In genomic region chr5:59054963-59055528, GRCh38 we compare ENCODE assay signal across 28 cellular contexts.
"Had no signal": no experiment of that assay in that cellular context is flagged by ENCODE, and none has a peak within 500 bp of the region (broad histone marks: within the 10 kb centered on the region; RNA-seq: fewer than 3 reads in every experiment).

No MANE protein-coding gene starts in this region.

- H3K36me3 Mint-ChIP-seq: naive thymus-derived CD8-positive, alpha-beta T cell; natural killer cell treated with Interleukin-12 subunit alpha and Interleukin-12 subunit beta and Interleukin-15 and Interleukin-18, amount 100 ng/mL, for 72 hours; stimulated activated memory B cell treated with anti-CD40 and anti-IgM and Interleukin-4, amounts not matched to agents 10 μg/mL and 1 μg/mL and 100 μg/mL, for 72 hours had no signal

- H3K27me3 Mint-ChIP-seq: stimulated activated memory B cell treated with anti-CD40 and anti-IgM and Interleukin-4, amounts not matched to agents 10 μg/mL and 1 μg/mL and 100 μg/mL, for 72 hours had no signal

- ATAC-seq: naive thymus-derived CD8-positive, alpha-beta T cell; natural killer cell treated with Interleukin-12 subunit alpha and Interleukin-12 subunit beta and Interleukin-15 and Interleukin-18, amount 100 ng/mL, for 72 hours; pancreas; right cardiac atrium; right lobe of liver; stimulated activated memory B cell treated with anti-CD40 and anti-IgM and Interleukin-4, amounts not matched to agents 10 μg/mL and 1 μg/mL and 100 μg/mL, for 72 hours; stimulated activated naive CD8-positive, alpha-beta T cell treated with anti-CD3 and anti-CD28 coated beads, Interleukin-15, amount 100 ng/mL, for 72 hours; stimulated activated naive CD8-positive, alpha-beta T cell treated with anti-CD3 and anti-CD28 coated beads, Interleukin-15, Interleukin-2, amounts not matched to agents 100 U/mL and 50 U/mL, for 24 hours had no signal

- DNase-seq: naive thymus-derived CD8-positive, alpha-beta T cell; nephron progenitor cell; nucleus accumbens; pancreas; right cardiac atrium; right lobe of liver; sigmoid colon; small intestine; stimulated activated CD4-positive, alpha-beta T cell treated with anti-CD3 and anti-CD28 coated beads, Interleukin-1b, Interleukin-23, amount 100 ng/mL, for 48 hours; stimulated activated CD4-positive, alpha-beta T cell treated with anti-CD3 and anti-CD28 coated beads, Interleukin-4, amount 100 ng/mL, for 1 hour; stimulated activated CD4-positive, alpha-beta T cell treated with anti-CD3 and anti-CD28 coated beads, Interleukin-4, amount 100 ng/mL, for 4 hours; stimulated activated CD8-positive, alpha-beta memory T cell treated with anti-CD3 and anti-CD28 coated beads, Interleukin-4, amount 100 ng/mL, for 48 hours; stimulated activated naive CD4-positive, alpha-beta T cell; stimulated activated naive CD8-positive, alpha-beta T cell treated with anti-CD3 and anti-CD28 coated beads, Interleukin-15, amount 100 ng/mL, for 72 hours; stimulated activated naive CD8-positive, alpha-beta T cell treated with anti-CD3 and anti-CD28 coated beads, Interleukin-15, Interleukin-2, amounts not matched to agents 100 U/mL and 50 U/mL, for 24 hours; substantia nigra; testis; tibial artery; transverse colon; upper lobe of left lung had no signal

- H3K4me1 ChIP-seq: pancreas, prostate gland, right lobe of liver, sigmoid colon, testis, tibial artery, transverse colon, upper lobe of left lung, vagina had no signal

- H3K4me1 Mint-ChIP-seq: neural crest cell; stimulated activated memory B cell treated with anti-CD40 and anti-IgM and Interleukin-4, amounts not matched to agents 10 μg/mL and 1 μg/mL and 100 μg/mL, for 72 hours; stimulated activated naive CD8-positive, alpha-beta T cell treated with anti-CD3 and anti-CD28 coated beads, Interleukin-15, amount 100 ng/mL, for 72 hours had no signal

- H3K4me3 ChIP-seq: pancreas, prostate gland, right lobe of liver, sigmoid colon, suprapubic skin, testis, tibial artery, transverse colon, upper lobe of left lung, vagina had no signal

- H3K27ac Mint-ChIP-seq: naive thymus-derived CD8-positive, alpha-beta T cell; nephron progenitor cell; stimulated activated memory B cell treated with anti-CD40 and anti-IgM and Interleukin-4, amounts not matched to agents 10 μg/mL and 1 μg/mL and 100 μg/mL, for 72 hours; stimulated activated naive CD8-positive, alpha-beta T cell treated with anti-CD3 and anti-CD28 coated beads, Interleukin-15, amount 100 ng/mL, for 72 hours had no signal

- H3K27me3 ChIP-seq: neutrophil, pancreas, right lobe of liver, sigmoid colon, suprapubic skin, testis, tibial artery, transverse colon, upper lobe of left lung, vagina had no signal

- H3K27ac ChIP-seq: neutrophil, pancreas, prostate gland, right lobe of liver, sigmoid colon, suprapubic skin, testis, tibial artery, transverse colon, upper lobe of left lung, vagina had no signal

- H3K9me3 ChIP-seq: neutrophil, pancreas, prostate gland, right lobe of liver, sigmoid colon, suprapubic skin, testis, tibial artery, transverse colon, upper lobe of left lung, vagina had no signal

- H3K36me3 ChIP-seq: neutrophil, pancreas, prostate gland, right lobe of liver, sigmoid colon, suprapubic skin, tibial artery, transverse colon, upper lobe of left lung, vagina had no signal

- H3K9me3 Mint-ChIP-seq: naive thymus-derived CD8-positive, alpha-beta T cell; natural killer cell treated with Interleukin-12 subunit alpha and Interleukin-12 subunit beta and Interleukin-15 and Interleukin-18, amount 100 ng/mL, for 72 hours; nephron progenitor cell; stimulated activated memory B cell treated with anti-CD40 and anti-IgM and Interleukin-4, amounts not matched to agents 10 μg/mL and 1 μg/mL and 100 μg/mL, for 72 hours; stimulated activated naive CD8-positive, alpha-beta T cell treated with anti-CD3 and anti-CD28 coated beads, Interleukin-15, amount 100 ng/mL, for 72 hours had no signal

- H3K4me3 Mint-ChIP-seq: naive thymus-derived CD8-positive, alpha-beta T cell; natural killer cell treated with Interleukin-12 subunit alpha and Interleukin-12 subunit beta and Interleukin-15 and Interleukin-18, amount 100 ng/mL, for 72 hours; nephron progenitor cell; neural crest cell; stimulated activated memory B cell treated with anti-CD40 and anti-IgM and Interleukin-4, amounts not matched to agents 10 μg/mL and 1 μg/mL and 100 μg/mL, for 72 hours; stimulated activated naive CD8-positive, alpha-beta T cell treated with anti-CD3 and anti-CD28 coated beads, Interleukin-15, amount 100 ng/mL, for 72 hours had no signal

- FAIRE-seq: small intestine, urothelium cell line had no signal
